In the genomic region with DNA sequence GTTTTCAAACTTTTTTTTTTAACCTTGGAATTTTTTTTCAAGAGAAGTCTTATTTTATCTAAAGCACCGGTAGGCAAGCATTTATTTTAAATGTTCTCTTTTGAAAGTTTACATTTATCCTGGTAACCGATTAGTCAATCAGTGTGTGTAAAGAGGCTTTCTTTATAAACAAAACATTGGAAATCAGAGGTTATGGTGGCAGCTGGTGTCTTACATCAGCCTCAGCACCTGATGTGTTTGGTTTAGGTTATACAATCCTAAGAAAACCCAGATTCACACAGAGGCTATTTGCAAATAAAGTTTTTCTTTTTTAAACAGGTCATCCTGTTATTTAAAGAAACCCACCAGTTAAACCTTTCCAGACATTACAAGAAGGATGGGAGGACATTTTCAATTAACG, we compare ENCODE assay signal across 13 cellular contexts.
"Had no signal": no experiment of that assay in that cellular context is flagged by ENCODE, and none has a peak within 500 bp of the region (broad histone marks: within the 10 kb centered on the region; RNA-seq: fewer than 3 reads in every experiment).

No MANE protein-coding gene starts in this region.

- DNase-seq: dorsolateral prefrontal cortex; effector CD8-positive, alpha-beta T cell; heart right ventricle; islet precursor cell; natural killer cell; ovary; right cardiac atrium; stimulated activated CD4-positive, alpha-beta T cell treated with anti-CD3 and anti-CD28 coated beads, Interleukin-2, amount 100 ng/mL, for 48 hours; stimulated activated naive CD4-positive, alpha-beta T cell treated with Interleukin-2 at 50 U/mL for 16 hours; trophoblast cell had no signal

- H3K4me3 ChIP-seq: coronary artery, dorsolateral prefrontal cortex, heart right ventricle, ovary, smooth muscle cell had no signal

- ATAC-seq: heart right ventricle, left lobe of liver, natural killer cell, right cardiac atrium had no signal
